Comparison of ENCODE assay signal across 16 cellular contexts in the genomic region with DNA sequence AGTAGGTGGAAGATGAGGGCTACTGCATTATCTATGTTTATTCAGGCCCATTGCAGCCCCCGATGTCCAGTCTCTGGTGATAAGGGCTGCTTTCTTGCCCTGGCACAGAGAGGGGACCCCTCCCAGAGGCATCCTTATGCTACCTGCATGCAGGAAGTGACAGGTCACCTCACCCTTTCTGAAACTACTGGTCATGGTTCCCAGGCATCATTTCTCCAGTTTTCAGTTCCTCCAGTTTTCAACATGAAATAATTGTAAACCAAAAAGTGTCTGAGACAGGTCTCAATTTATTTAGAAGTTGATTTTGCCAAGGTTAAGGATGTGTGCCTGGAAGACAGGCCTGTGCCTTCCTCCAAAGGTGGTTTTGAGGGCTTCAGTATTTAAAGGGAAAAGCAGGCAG. TPM values are rescaled to one million over a fixed set of nuclear protein-coding genes. Genes with fewer than 3 reads are reported as not detected.
A peak's percentile ranks its signal among the peaks of the same experiment; 100 is the strongest.
DNase-seq lines count a peak whose midpoint lies in the region; ATAC-seq, FAIRE-seq and TF ChIP-seq lines count a peak whose summit lies in the region.
"Had no signal": no experiment of that assay in that cellular context is flagged by ENCODE, and none has a peak within 500 bp of the region (broad histone marks: within the 10 kb centered on the region; RNA-seq: fewer than 3 reads in every experiment).

No MANE protein-coding gene starts in this region.

- no peak overlapping the region for H3K27ac Mint-ChIP-seq in GM23338
- H3K27ac Mint-ChIP-seq in astrocyte (ENCODE audit: unreplicated experiment), result peak overlapping the region; percentile 3
- H3K27ac Mint-ChIP-seq in nephron progenitor cell, result peak overlapping the region; percentile 75
- H3K27ac Mint-ChIP-seq: CD8-positive, alpha-beta memory T cell; IgD-negative memory B cell had no signal

- H3K4me2 ChIP-seq in GM23338 (no peak overlapping the region), astrocyte (ENCODE audit: low read length) (no peak overlapping the region)
- H3K4me2 ChIP-seq: BLaER1 had no signal

- no peak for DNase-seq in GM23338 (ENCODE audit: low spot score)
- DNase-seq in astrocyte (ENCODE audit: low read depth), result no peak
- DNase-seq in nephron progenitor cell, result no peak
- DNase-seq in G401 (ENCODE audit: low spot score), result no peak
- DNase-seq in epidermal melanocyte (ENCODE audit: insufficient read length, low spot score), result no peak
- DNase-seq in NCI-H526 treated with DMSO at 0.1 percent for 48 hours (lab: John Stamatoyannopoulos, UW), result no peak
- DNase-seq: AML-193; Caco-2; CD8-positive, alpha-beta memory T cell; DMS53 had no signal

- in situ Hi-C loops in G401 (cut with HindIII; ENCODE audit: low sequenced_read_pairs), result no loop called here

- H3K36me3 ChIP-seq in GM23338 (ENCODE audit: insufficient read depth) (no peaks in the 10 kb centered on the region), astrocyte (ENCODE audit: insufficient read depth, low read length) (no peaks in the 10 kb centered on the region)
- H3K36me3 ChIP-seq: BLaER1, HAP-1 had no signal

- no peaks in the 10 kb centered on the region for H3K27me3 ChIP-seq in GM23338 (ENCODE audit: insufficient read depth)
- no peaks in the 10 kb centered on the region for H3K27me3 ChIP-seq in astrocyte (ENCODE audit: insufficient read depth, low read length)
- H3K27me3 ChIP-seq: BLaER1 had no signal

- H2AFZ ChIP-seq in GM23338 (peak overlapping the region; percentile 9; the same call in 1 of the 2 replicates), astrocyte (ENCODE audit: low read depth, low read length) (no peak overlapping the region)

- H3K9me3 Mint-ChIP-seq in GM23338 (peaks cover 18% of the 10 kb centered on the region; the same call in 2 of the 3 replicates), astrocyte (ENCODE audit: unreplicated experiment) (peaks cover under 1% of the 10 kb centered on the region), nephron progenitor cell (peaks cover 22% of the 10 kb centered on the region)

- H3K4me3 ChIP-seq in GM23338 (no peak overlapping the region), astrocyte (ENCODE audit: insufficient read depth, low read depth, low read length) (no peak overlapping the region)
- H3K4me3 ChIP-seq: BLaER1, HAP-1 had no signal

- H3K36me3 Mint-ChIP-seq in GM23338 (ENCODE audit: low read depth), result 0 out of 3 replicates have a peak, but pooled peaks cover 1% of the 10 kb centered on the region
- peaks cover 4% of the 10 kb centered on the region for H3K36me3 Mint-ChIP-seq in astrocyte (ENCODE audit: low read depth, unreplicated experiment)
- H3K36me3 Mint-ChIP-seq in nephron progenitor cell (ENCODE audit: low read depth), result no peaks in the 10 kb centered on the region
- H3K36me3 Mint-ChIP-seq: IgD-negative memory B cell had no signal

- H3K27me3 Mint-ChIP-seq in GM23338 (ENCODE audit: insufficient read depth, low read depth, poor library complexity), result peaks cover 3% of the 10 kb centered on the region
- peaks cover 6% of the 10 kb centered on the region for H3K27me3 Mint-ChIP-seq in astrocyte (ENCODE audit: low read depth, unreplicated experiment)
- peaks cover 8% of the 10 kb centered on the region for H3K27me3 Mint-ChIP-seq in nephron progenitor cell (ENCODE audit: low read depth, poor library complexity)

- H3K4me3 Mint-ChIP-seq in GM23338, result no peak overlapping the region
- no peak overlapping the region for H3K4me3 Mint-ChIP-seq in astrocyte (ENCODE audit: unreplicated experiment)
- no peak overlapping the region for H3K4me3 Mint-ChIP-seq in nephron progenitor cell
- H3K4me3 Mint-ChIP-seq: CD8-positive, alpha-beta memory T cell; IgD-negative memory B cell had no signal

- H3K4me1 Mint-ChIP-seq in GM23338 (peaks cover 9% of the 10 kb centered on the region), astrocyte (ENCODE audit: low read depth, unreplicated experiment) (no peaks in the 10 kb centered on the region), nephron progenitor cell (peaks cover 15% of the 10 kb centered on the region)
- H3K4me1 Mint-ChIP-seq: CD8-positive, alpha-beta memory T cell; IgD-negative memory B cell had no signal

- H3K4me1 ChIP-seq in GM23338 (ENCODE audit: insufficient read depth), result peaks cover 6% of the 10 kb centered on the region; the same call in 1 of the 2 replicates
- peaks cover 3% of the 10 kb centered on the region for H3K4me1 ChIP-seq in astrocyte (ENCODE audit: insufficient read depth, low read length)
- H3K4me1 ChIP-seq: Caco-2, HAP-1 had no signal

- ATAC-seq in GM23338, result no peak

- H3K79me2 ChIP-seq in GM23338 (replicated peaks; ENCODE audit: insufficient read depth) (no peaks in the 10 kb centered on the region), astrocyte (ENCODE audit: insufficient read depth, low read length) (no peaks in the 10 kb centered on the region)

- TF ChIP-seq CTCF in GM23338 (conservative IDR thresholded peaks at IDR 0.05; ENCODE audit: low read depth in 2 of 2), result no peak
- no peak for TF ChIP-seq CTCF in astrocyte (IDR thresholded peaks at IDR 0.05; ENCODE audit: insufficient read depth, low read depth, low read length)
- TF ChIP-seq CTCF in nephron progenitor cell (IDR thresholded peaks at IDR 0.05), result no peak

- H3K27ac ChIP-seq in GM23338 (ENCODE audit: low read depth) (no peak overlapping the region), astrocyte (ENCODE audit: low read depth, low read length) (no peak overlapping the region)
- H3K27ac ChIP-seq: BLaER1 had no signal

- no peaks in the 10 kb centered on the region for H3K9me2 ChIP-seq in GM23338 (ENCODE audit: insufficient read depth)

- no peaks in the 10 kb centered on the region for H3F3A ChIP-seq in GM23338 (replicated peaks; ENCODE audit: low read depth)

- no peak overlapping the region for H3K9ac ChIP-seq in astrocyte (ENCODE audit: low read length)
- H3K9ac ChIP-seq: BLaER1 had no signal

- FAIRE-seq in astrocyte (lab: Jason Lieb, UNC), result no peak
- FAIRE-seq: GM12892, GM19239, H1 had no signal

- H4K20me1 ChIP-seq in GM23338 (replicated peaks; ENCODE audit: insufficient read depth), result no peaks in the 10 kb centered on the region
- no peaks in the 10 kb centered on the region for H4K20me1 ChIP-seq in astrocyte (ENCODE audit: insufficient read depth, low read length)
- H4K20me1 ChIP-seq: BLaER1 had no signal

- H3K9me3 ChIP-seq in astrocyte (ENCODE audit: insufficient read depth, low read depth, low read length), result peaks cover 3% of the 10 kb centered on the region
- H3K9me3 ChIP-seq: HAP-1 had no signal

TF ChIP-seq in GM23338, 12 proteins besides CTCF, POLR2A, EP300 and RAD21 (continues in another document):
- no peak for TF ChIP-seq JUNB (IDR thresholded peaks at IDR 0.05; ENCODE audit: unreplicated experiment)
- TF ChIP-seq STAT1 (IDR thresholded peaks at IDR 0.05; ENCODE audit: unreplicated experiment), result no peak
- no peak for TF ChIP-seq CREB1 (CRISPR knock-in tag; IDR thresholded peaks at IDR 0.05; ENCODE audit: low read depth)
- no peak for TF ChIP-seq NANOG (IDR thresholded peaks at IDR 0.05; ENCODE audit: borderline replicate concordance)
- TF ChIP-seq, protein P1, sequence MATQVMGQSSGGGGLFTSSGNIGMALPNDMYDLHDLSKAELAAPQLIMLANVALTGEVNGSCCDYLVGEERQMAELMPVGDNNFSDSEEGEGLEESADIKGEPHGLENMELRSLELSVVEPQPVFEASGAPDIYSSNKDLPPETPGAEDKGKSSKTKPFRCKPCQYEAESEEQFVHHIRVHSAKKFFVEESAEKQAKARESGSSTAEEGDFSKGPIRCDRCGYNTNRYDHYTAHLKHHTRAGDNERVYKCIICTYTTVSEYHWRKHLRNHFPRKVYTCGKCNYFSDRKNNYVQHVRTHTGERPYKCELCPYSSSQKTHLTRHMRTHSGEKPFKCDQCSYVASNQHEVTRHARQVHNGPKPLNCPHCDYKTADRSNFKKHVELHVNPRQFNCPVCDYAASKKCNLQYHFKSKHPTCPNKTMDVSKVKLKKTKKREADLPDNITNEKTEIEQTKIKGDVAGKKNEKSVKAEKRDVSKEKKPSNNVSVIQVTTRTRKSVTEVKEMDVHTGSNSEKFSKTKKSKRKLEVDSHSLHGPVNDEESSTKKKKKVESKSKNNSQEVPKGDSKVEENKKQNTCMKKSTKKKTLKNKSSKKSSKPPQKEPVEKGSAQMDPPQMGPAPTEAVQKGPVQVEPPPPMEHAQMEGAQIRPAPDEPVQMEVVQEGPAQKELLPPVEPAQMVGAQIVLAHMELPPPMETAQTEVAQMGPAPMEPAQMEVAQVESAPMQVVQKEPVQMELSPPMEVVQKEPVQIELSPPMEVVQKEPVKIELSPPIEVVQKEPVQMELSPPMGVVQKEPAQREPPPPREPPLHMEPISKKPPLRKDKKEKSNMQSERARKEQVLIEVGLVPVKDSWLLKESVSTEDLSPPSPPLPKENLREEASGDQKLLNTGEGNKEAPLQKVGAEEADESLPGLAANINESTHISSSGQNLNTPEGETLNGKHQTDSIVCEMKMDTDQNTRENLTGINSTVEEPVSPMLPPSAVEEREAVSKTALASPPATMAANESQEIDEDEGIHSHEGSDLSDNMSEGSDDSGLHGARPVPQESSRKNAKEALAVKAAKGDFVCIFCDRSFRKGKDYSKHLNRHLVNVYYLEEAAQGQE (IDR thresholded peaks at IDR 0.05; ENCODE audit: unreplicated experiment), result no peak

RNA-seq across cellular contexts. Expression of a gene that starts 57.0 kb away (rescaled TPM):
- 327 and 343 TPM in 2 replicates for total RNA-seq in GM23338 (2014; rRNA removed; shearing (Covaris generic))
- polyA plus RNA-seq in GM23338 (2016; fragmentation: Nextera tagmentation; extraction: Ambion mirVana), result 148 and 163 TPM in 2 replicates
- total RNA-seq in astrocyte, result 291 and 344 TPM in 2 replicates
- 89.0 and 121 TPM in 2 replicates for total RNA-seq in G401 (2014; rRNA removed; shearing (Covaris generic))
- polyA plus RNA-seq: CD8-positive, alpha-beta memory T cell had no signal
